Comparison of ENCODE assay signal across 8 cellular contexts in genomic region chr2:47323009-47323821, GRCh38. TPM values are rescaled to one million over a fixed set of nuclear protein-coding genes. Genes with fewer than 3 reads are reported as not detected.
DNase-seq lines count a peak whose midpoint lies in the region; ATAC-seq and TF ChIP-seq lines count a peak whose summit lies in the region.

No MANE protein-coding gene starts in this region.

- H3K9me3 Mint-ChIP-seq in activated T-helper 17 cell treated with anti-CD3 and anti-CD28 coated beads, Interleukin-2, amount 50 U/mL, for 72 hours = no peaks in the 10 kb centered on the region
- H3K9me3 Mint-ChIP-seq in osteocyte (ENCODE audit: unreplicated experiment) = no peaks in the 10 kb centered on the region

- 26 to 27% methylated on average over 11 to 12 of the region's 12 CpGs for WGBS in GM23248 (ENCODE audit: low coverage in 1 of 2, low lambda C conversion rate in 2 of 2, missing lambda C conversion rate in 2 of 2), 2 experiments
- 25 to 26% methylated on average over 11 to 12 of the region's 12 CpGs for WGBS in tibial nerve, 2 donors

- H3K4me1 ChIP-seq in GM23248 (ENCODE audit: insufficient read depth) = 0 out of 2 replicates have a peak, but pooled peaks cover 4% of the 10 kb centered on the region
- H3K4me1 ChIP-seq in foreskin keratinocyte = no peaks in the 10 kb centered on the region
- H3K4me1 ChIP-seq in tibial nerve = peaks cover 0 to 46% (median 10%) of the 10 kb centered on the region in 4 donors

- peak; percentile 94 for ATAC-seq in activated T-helper 17 cell treated with anti-CD3 and anti-CD28 coated beads, Interleukin-2, amount 50 U/mL, for 72 hours (replicated peaks)
- peak; percentile 89 for ATAC-seq in foreskin keratinocyte

- H2AFZ ChIP-seq in GM23248 = peak overlapping the region; percentile 50

- DNase-seq in G401 (ENCODE audit: low spot score) (peak; percentile 71), GM23248 (peak; percentile 85), LoVo (ENCODE audit: low spot score) (peak; percentile 74), RWPE1 (ENCODE audit: low spot score) (peak; percentile 87), foreskin keratinocyte (peak; percentile 30 to 50), osteocyte (ENCODE audit: extremely low spot score, unreplicated experiment) (peak; percentile 90), tibial nerve (ENCODE audit: low spot score in 2 of 2) (peak; percentile 53 to 84)

- no peak for TF ChIP-seq POLR2A in tibial nerve (IDR thresholded peaks at IDR 0.05)

- CTCF ChIA-PET in RWPE1 (lab: Yijun Ruan, JAX) = interaction anchor here (0.5 to 1.8 kb wide), 37 partner anchors 9 to 662 kb away, joined by 3 to 12 read pairs (median 3); no protein-coding TSS in a partner anchor

- H3K36me3 ChIP-seq in GM23248 (ENCODE audit: low read depth) = no peaks in the 10 kb centered on the region
- no peaks in the 10 kb centered on the region for H3K36me3 ChIP-seq in tibial nerve

- H3K9me3 ChIP-seq in GM23248 (ENCODE audit: low read depth) (no peaks in the 10 kb centered on the region), tibial nerve (no peaks in the 10 kb centered on the region)

- H3K4me3 ChIP-seq in GM23248 (no peak overlapping the region), tibial nerve (no peak overlapping the region)

- in situ Hi-C loops in G401 (cut with HindIII; ENCODE audit: low sequenced_read_pairs) (no loop called here), GM23248 (cut with MboI) (loop anchor here (25.0 kb wide), 1 partner anchor 686 kb away; no protein-coding TSS in a partner anchor)

- H3K4me3 Mint-ChIP-seq in activated T-helper 17 cell treated with anti-CD3 and anti-CD28 coated beads, Interleukin-2, amount 50 U/mL, for 72 hours = no peak overlapping the region
- no peak overlapping the region for H3K4me3 Mint-ChIP-seq in osteocyte (ENCODE audit: unreplicated experiment)

- POLR2A ChIA-PET in RWPE1 (lab: Yijun Ruan, JAX; ENCODE audit: low non-redundant PET) = interaction anchor here (0.7 kb wide), 1 partner anchor 10 kb away, joined by 3 read pairs; no protein-coding TSS in a partner anchor

- H3K4me1 Mint-ChIP-seq in activated T-helper 17 cell treated with anti-CD3 and anti-CD28 coated beads, Interleukin-2, amount 50 U/mL, for 72 hours = no peaks in the 10 kb centered on the region
- H3K4me1 Mint-ChIP-seq in osteocyte (ENCODE audit: unreplicated experiment) = peaks cover 22% of the 10 kb centered on the region

- peak in 1 of 2 donors; percentile 63 for TF ChIP-seq EP300 in tibial nerve (IDR thresholded peaks at IDR 0.05)

- no peak overlapping the region for H3K27ac Mint-ChIP-seq in activated T-helper 17 cell treated with anti-CD3 and anti-CD28 coated beads, Interleukin-2, amount 50 U/mL, for 72 hours
- H3K27ac Mint-ChIP-seq in osteocyte (ENCODE audit: unreplicated experiment) = no peak overlapping the region

- H3K27ac ChIP-seq in GM23248 (no peak overlapping the region), RWPE1 (no peak overlapping the region), foreskin keratinocyte (no peak overlapping the region), tibial nerve (peak overlapping the region in 3 of 4 donors; percentile 22 to 81 (median 57))

- H4K20me1 ChIP-seq in GM23248 (ENCODE audit: insufficient read depth) = no peaks in the 10 kb centered on the region

- no peak overlapping the region for H3K9ac ChIP-seq in GM23248

- H3K27me3 ChIP-seq in GM23248 (replicated peaks; ENCODE audit: insufficient read depth) (no peaks in the 10 kb centered on the region), foreskin keratinocyte (peaks cover 19% of the 10 kb centered on the region), tibial nerve (no peaks in the 10 kb centered on the region)

- H3K9me2 ChIP-seq in GM23248 (ENCODE audit: insufficient read depth) = no peaks in the 10 kb centered on the region

- peak; percentile 93 for TF ChIP-seq CTCF in RWPE1 (conservative IDR thresholded peaks at IDR 0.05; ENCODE audit: low read depth)
- TF ChIP-seq CTCF in foreskin keratinocyte (conservative IDR thresholded peaks at IDR 0.05) = peak; percentile 98
- TF ChIP-seq CTCF in osteocyte (IDR thresholded peaks at IDR 0.05) = peak; percentile 97
- peak; percentile 93 to 98 (median 97) for TF ChIP-seq CTCF in tibial nerve (IDR thresholded peaks at IDR 0.05)

- H3K27me3 Mint-ChIP-seq in activated T-helper 17 cell treated with anti-CD3 and anti-CD28 coated beads, Interleukin-2, amount 50 U/mL, for 72 hours = peaks cover 10% of the 10 kb centered on the region
- H3K27me3 Mint-ChIP-seq in osteocyte (ENCODE audit: unreplicated experiment) = no peaks in the 10 kb centered on the region

- H3K4me2 ChIP-seq in GM23248 (ENCODE audit: unreplicated experiment) = no peak overlapping the region

- no peaks in the 10 kb centered on the region for H3K36me3 Mint-ChIP-seq in activated T-helper 17 cell treated with anti-CD3 and anti-CD28 coated beads, Interleukin-2, amount 50 U/mL, for 72 hours (ENCODE audit: low read depth)
- H3K36me3 Mint-ChIP-seq in osteocyte (ENCODE audit: unreplicated experiment) = no peaks in the 10 kb centered on the region

- no peaks in the 10 kb centered on the region for H3F3A ChIP-seq in GM23248 (ENCODE audit: insufficient read depth)

- H3K79me2 ChIP-seq in GM23248 (ENCODE audit: insufficient read depth) = no peaks in the 10 kb centered on the region

RNA-seq across cellular contexts. Expression of gene EPCAM, which starts 45.9 kb away (rescaled TPM):
- 1.3 and 4.0 TPM in 2 replicates for total RNA-seq in G401 (2014; rRNA removed; shearing (Covaris generic))
- 0.22 TPM in 1 of 2 replicates, not detected in the other for total RNA-seq in GM23248 (2014; rRNA removed; shearing (Covaris generic))
- not detected in 2 replicates for polyA plus RNA-seq in GM23248 (2016; fragmentation: Nextera tagmentation; extraction: Ambion mirVana)
- total RNA-seq in activated T-helper 17 cell treated with anti-CD3 and anti-CD28 coated beads, Interleukin-2, amount 50 U/mL, for 72 hours = under 1 TPM in 1 of 2 donors, not detected in 1; 0.19 TPM
- total RNA-seq in foreskin keratinocyte = 24.0 and 27.8 TPM in 2 replicates
- polyA plus RNA-seq in foreskin keratinocyte = 18.1 and 24.3 TPM in 2 replicates
- total RNA-seq in osteocyte = 1.1 and 2.4 TPM in 2 replicates
- total RNA-seq in tibial nerve = under 1 TPM in 2 of 4 donors, not detected in 2; 0.42 to 0.66 TPM

Comparison
In these comparisons a context has a peak if more than half of its experiments do, and no peak if none do; other contexts are left out.
1. DNase-seq: peak in every context shown above with its lines; median percentile 90 in osteocyte; 87 in RWPE1; 85 in GM23248; 74 in LoVo; 71 in G401; 68 in tibial nerve; 40 in foreskin keratinocyte.
2. H3K27ac ChIP-seq: peak in tibial nerve (3 of 4); none in GM23248 (single experiment), RWPE1 (single experiment) and foreskin keratinocyte (single experiment).
3. Peak in every context shown above with its lines, with median percentiles within 50 percentile points of each other: CTCF ChIP-seq.